Comparison of ENCODE assay signal across 13 cellular contexts in the genomic region with DNA sequence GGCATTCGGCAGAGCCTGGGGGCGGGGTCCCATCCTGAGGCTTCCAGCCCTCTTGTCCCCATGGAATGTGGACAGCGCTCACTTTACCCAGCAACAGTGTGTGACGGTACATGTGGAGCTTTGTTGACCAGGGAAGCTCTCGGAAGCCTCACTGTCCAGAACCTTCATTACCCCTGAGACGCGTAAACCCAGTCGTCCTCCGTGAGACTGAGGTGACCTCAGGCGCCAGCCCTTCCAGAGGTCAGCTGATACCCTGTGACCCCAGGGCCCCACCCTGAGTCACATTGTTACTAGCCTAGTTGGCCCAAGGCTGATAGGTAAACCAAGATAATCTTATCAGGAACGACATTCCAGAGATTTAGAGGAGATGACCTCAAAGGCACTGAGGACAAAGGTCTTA. TPM values are rescaled to one million over a fixed set of nuclear protein-coding genes. Genes with fewer than 3 reads are reported as not detected.
"Had no signal": no experiment of that assay in that cellular context is flagged by ENCODE, and none has a peak within 500 bp of the region (broad histone marks: within the 10 kb centered on the region; RNA-seq: fewer than 3 reads in every experiment).

No MANE protein-coding gene starts in this region.

- H3K4me1 ChIP-seq: ascending aorta, colonic mucosa, pancreas had no signal

- DNase-seq: activated CD4-positive, alpha-beta T cell treated with anti-CD3 and anti-CD28 coated beads for 36 hours; activated CD8-positive, alpha-beta memory T cell treated with anti-CD3 and anti-CD28 coated beads, Interleukin-2, amount 50 U/mL, for 4 hours; activated CD8-positive, alpha-beta T cell treated with anti-CD3 and anti-CD28 coated beads for 36 hours; activated naive CD4-positive, alpha-beta T cell; caudate nucleus; colonic mucosa; effector memory CD4-positive, alpha-beta T cell; left cardiac atrium; stomach; T-cell; WERI-Rb-1 had no signal

- H3K36me3 ChIP-seq: colonic mucosa, pancreas, WERI-Rb-1 had no signal

- H3K9me3 ChIP-seq: ascending aorta, colonic mucosa, pancreas, stomach had no signal

- ATAC-seq: activated CD4-positive, alpha-beta T cell treated with anti-CD3 and anti-CD28 coated beads for 36 hours; activated CD8-positive, alpha-beta T cell treated with anti-CD3 and anti-CD28 coated beads for 36 hours; left cardiac atrium; T-cell had no signal

- H3K27me3 ChIP-seq: ascending aorta, colonic mucosa, pancreas, stomach had no signal

- H3K4me3 ChIP-seq: ascending aorta, colonic mucosa, pancreas, stomach had no signal

- H3K27ac ChIP-seq: ascending aorta, colonic mucosa, pancreas, stomach, WERI-Rb-1 had no signal

RNA-seq across cellular contexts. Expression of a gene that starts 39.0 kb away (rescaled TPM):
- total RNA-seq: ascending aorta had no signal
